In genomic region chrX:4547218-4547836, GRCh38 we compare ENCODE assay signal across 8 cellular contexts.
A peak's percentile ranks its signal among the peaks of the same experiment; 100 is the strongest.
DNase-seq lines count a peak whose midpoint lies in the region; ATAC-seq, FAIRE-seq and TF ChIP-seq lines count a peak whose summit lies in the region.

No MANE protein-coding gene starts in this region.

- no peaks in the 10 kb centered on the region for H3K36me3 Mint-ChIP-seq in CD4-positive, alpha-beta memory T cell

- CTCF ChIA-PET in CD4-positive, alpha-beta memory T cell (lab: Charles Lee; ENCODE audit: partially characterized antibody), result interaction anchor here (0.7 kb wide), 1 partner anchor 923 kb away, joined by 3 read pairs; no protein-coding TSS in a partner anchor
- CTCF ChIA-PET in endothelial cell of umbilical vein (lab: Charles Lee), result no interaction called here

- peak; percentile 85 for FAIRE-seq in endothelial cell of umbilical vein (lab: Jason Lieb, UNC)

- H3K4me3 Mint-ChIP-seq in CD4-positive, alpha-beta memory T cell, result no peak overlapping the region

- no peak overlapping the region for H3K27ac Mint-ChIP-seq in CD4-positive, alpha-beta memory T cell

- ATAC-seq in GM18870 (IDR thresholded peaks at IDR 0.05; ENCODE audit: unreplicated experiment) (peak; percentile 69), HG03039 (IDR thresholded peaks at IDR 0.05; ENCODE audit: unreplicated experiment) (no peak)

- H3K4me1 Mint-ChIP-seq in CD4-positive, alpha-beta memory T cell, result no peaks in the 10 kb centered on the region

- no peaks in the 10 kb centered on the region for H3K9me1 ChIP-seq in endothelial cell of umbilical vein (replicated peaks; ENCODE audit: control insufficient read depth, extremely low read depth, insufficient read depth, low read length)

- no peaks in the 10 kb centered on the region for H3K9me3 ChIP-seq in CD4-positive, alpha-beta memory T cell (ENCODE audit: control insufficient read depth in 1 of 2, low read length in 2 of 2)
- H3K9me3 ChIP-seq in Loucy (ENCODE audit: insufficient read depth, low read depth, low read length) (no peaks in the 10 kb centered on the region), endothelial cell of umbilical vein (replicated peaks; ENCODE audit: control insufficient read depth, insufficient read depth, low read length) (no peaks in the 10 kb centered on the region), tibial nerve (no peaks in the 10 kb centered on the region)

- H3K9me2 ChIP-seq in Loucy (replicated peaks; ENCODE audit: low read depth, low read length), result no peaks in the 10 kb centered on the region

- no peaks in the 10 kb centered on the region for H3F3A ChIP-seq in Loucy (ENCODE audit: low read depth)

- H3K27ac ChIP-seq in CD4-positive, alpha-beta memory T cell (ENCODE audit: low read depth, low read length), result no peak overlapping the region
- H3K27ac ChIP-seq in endothelial cell of umbilical vein (ENCODE audit: insufficient read depth, low read depth, low read length), result no peak overlapping the region
- no peak overlapping the region for H3K27ac ChIP-seq in tibial nerve

- no peaks in the 10 kb centered on the region for H4K20me1 ChIP-seq in Loucy (ENCODE audit: insufficient read depth, low read length, poor library complexity, severe bottlenecking)
- H4K20me1 ChIP-seq in endothelial cell of umbilical vein (replicated peaks; ENCODE audit: control insufficient read depth, extremely low read depth, insufficient read depth, low read length), result no peaks in the 10 kb centered on the region

- no peak for TF ChIP-seq POLR2A in endothelial cell of umbilical vein (IDR thresholded peaks at IDR 0.05; ENCODE audit: low read depth, low read length)
- TF ChIP-seq POLR2A in tibial nerve (IDR thresholded peaks at IDR 0.05), result no peak

- BruUV-seq in endothelial cell of umbilical vein (replicated peaks; lab: Mats Ljungman, UMichigan), result no TSS peak

- no peak overlapping the region for H3K9ac ChIP-seq in Loucy (ENCODE audit: low read depth, low read length, poor library complexity, severe bottlenecking)
- no peak overlapping the region for H3K9ac ChIP-seq in endothelial cell of umbilical vein (replicated peaks; ENCODE audit: extremely low read depth, insufficient read depth, low read length)

- no peaks in the 10 kb centered on the region for H3K79me2 ChIP-seq in Loucy (ENCODE audit: insufficient read depth, low read length)
- H3K79me2 ChIP-seq in endothelial cell of umbilical vein (ENCODE audit: control insufficient read depth, insufficient read depth, low read length), result no peaks in the 10 kb centered on the region

- peak in 4 of 5 donors; percentile 14 to 30 (median 30) for DNase-seq in CD4-positive, alpha-beta memory T cell
- DNase-seq in activated CD4-positive, alpha-beta T cell treated with anti-CD3 and anti-CD28 coated beads for 48 hours, result peak; percentile 35
- peak; percentile 10 for DNase-seq in endothelial cell of umbilical vein (ENCODE audit: low read depth, low spot score)
- peak; percentile 23 for DNase-seq in mucosa of gallbladder (ENCODE audit: low spot score)
- peak; percentile 12 to 26 for DNase-seq in tibial nerve (ENCODE audit: low spot score in 2 of 2)

- peak; percentile 73 for TF ChIP-seq CTCF in Loucy (conservative IDR thresholded peaks at IDR 0.05; ENCODE audit: low read length)
- peak; percentile 47 to 49 for TF ChIP-seq CTCF in endothelial cell of umbilical vein (IDR thresholded peaks at IDR 0.05; ENCODE audit: extremely low read depth in 1 of 2, insufficient read depth in 1 of 2, low read depth in 1 of 2, low read length in 2 of 2)
- TF ChIP-seq CTCF in tibial nerve (IDR thresholded peaks at IDR 0.05), result peak; percentile 60 to 96 (median 67)

- no peaks in the 10 kb centered on the region for H3K9me3 Mint-ChIP-seq in CD4-positive, alpha-beta memory T cell

- no peaks in the 10 kb centered on the region for H3K36me3 ChIP-seq in CD4-positive, alpha-beta memory T cell (ENCODE audit: insufficient read depth, low read length)
- H3K36me3 ChIP-seq in Loucy (ENCODE audit: insufficient read depth, low read length), result no peaks in the 10 kb centered on the region
- H3K36me3 ChIP-seq in endothelial cell of umbilical vein (ENCODE audit: control insufficient read depth in 2 of 2, extremely low read depth in 1 of 2, insufficient read depth in 2 of 2, low read length in 2 of 2), result no peaks in the 10 kb centered on the region
- no peaks in the 10 kb centered on the region for H3K36me3 ChIP-seq in tibial nerve

- no peaks in the 10 kb centered on the region for H3K4me1 ChIP-seq in CD4-positive, alpha-beta memory T cell (ENCODE audit: insufficient read depth, low read length)
- H3K4me1 ChIP-seq in Loucy (ENCODE audit: insufficient read depth, low read length, poor library complexity, severe bottlenecking), result no peaks in the 10 kb centered on the region
- H3K4me1 ChIP-seq in endothelial cell of umbilical vein (ENCODE audit: control insufficient read depth, extremely low read depth, insufficient read depth, low read length), result no peaks in the 10 kb centered on the region
- H3K4me1 ChIP-seq in tibial nerve, result no peaks in the 10 kb centered on the region

- 39 to 41% methylated on average over 12 of the region's 12 CpGs for WGBS in tibial nerve, 2 donors

- no peak overlapping the region for H3K4me3 ChIP-seq in CD4-positive, alpha-beta memory T cell (ENCODE audit: low read length in 2 of 2)
- no peak overlapping the region for H3K4me3 ChIP-seq in Loucy (ENCODE audit: low read length, poor library complexity, severe bottlenecking)
- no peak overlapping the region for H3K4me3 ChIP-seq in endothelial cell of umbilical vein (replicated peaks in 1 of 3; ENCODE audit: insufficient read depth in 1 of 3, low read depth in 1 of 3, low read length in 3 of 3)
- H3K4me3 ChIP-seq in tibial nerve, result no peak overlapping the region

- POLR2A ChIA-PET in CD4-positive, alpha-beta memory T cell (lab: Charles Lee; ENCODE audit: partially characterized antibody), result no interaction called here
- POLR2A ChIA-PET in endothelial cell of umbilical vein (lab: Charles Lee), result no interaction called here

- H3K4me2 ChIP-seq in Loucy (ENCODE audit: low read depth, low read length, poor library complexity, severe bottlenecking) (no peak overlapping the region), endothelial cell of umbilical vein (ENCODE audit: insufficient read depth, low read length) (no peak overlapping the region)

- intact Hi-C loops in CD4-positive, alpha-beta memory T cell (cut with micrococcal nuclease), result no loop called here
- intact Hi-C loops in endothelial cell of umbilical vein (cut with micrococcal nuclease), result no loop called here

- dilution Hi-C loops in endothelial cell of umbilical vein (cut with MboI; ENCODE audit: extremely low pct_ligation_motif_present, low sequenced_read_pairs), result no loop called here

- no peaks in the 10 kb centered on the region for H3K27me3 Mint-ChIP-seq in CD4-positive, alpha-beta memory T cell

- H2AFZ ChIP-seq in Loucy (ENCODE audit: low read length) (no peak overlapping the region), endothelial cell of umbilical vein (ENCODE audit: low read depth, low read length) (no peak overlapping the region)

- no peak for TF ChIP-seq EP300 in tibial nerve (IDR thresholded peaks at IDR 0.05)

- no peaks in the 10 kb centered on the region for H3K27me3 ChIP-seq in CD4-positive, alpha-beta memory T cell (ENCODE audit: insufficient read depth, low read length)
- H3K27me3 ChIP-seq in Loucy (ENCODE audit: insufficient read depth, low read length, poor library complexity, severe bottlenecking), result no peaks in the 10 kb centered on the region
- H3K27me3 ChIP-seq in endothelial cell of umbilical vein (ENCODE audit: control insufficient read depth in 2 of 2, insufficient read depth in 2 of 2, low read length in 2 of 2), result no peaks in the 10 kb centered on the region
- H3K27me3 ChIP-seq in tibial nerve, result no peaks in the 10 kb centered on the region

TF ChIP-seq in endothelial cell of umbilical vein, 7 proteins besides CTCF, POLR2A, EP300 and RAD21:
- no peak for TF ChIP-seq MYC (IDR thresholded peaks at IDR 0.05; ENCODE audit: low read depth, low read length)
- TF ChIP-seq FOS (IDR thresholded peaks at IDR 0.05; ENCODE audit: borderline replicate concordance, insufficient read depth, low read length), result no peak
- no peak for TF ChIP-seq GATA2 (IDR thresholded peaks at IDR 0.05; ENCODE audit: insufficient read depth, insufficient read length, low read depth, low read length)
- no peak for TF ChIP-seq JUN (IDR thresholded peaks at IDR 0.05; ENCODE audit: borderline replicate concordance, insufficient read depth, insufficient read length, low read depth)
- TF ChIP-seq POLR2AphosphoS5 (IDR thresholded peaks at IDR 0.05; ENCODE audit: insufficient read depth, low read depth, low read length), result no peak
- TF ChIP-seq MAX (IDR thresholded peaks at IDR 0.05; ENCODE audit: insufficient read depth, insufficient read length), result no peak
- TF ChIP-seq EZH2 (IDR thresholded peaks at IDR 0.05; ENCODE audit: borderline replicate concordance, low read depth, low read length, severe bottlenecking), result no peak
